Comparison of ENCODE assay signal across 8 cellular contexts in genomic region chr19:31351212-31352193, GRCh38. TPM values are rescaled to one million over a fixed set of nuclear protein-coding genes. Genes with fewer than 3 reads are reported as not detected.
A peak's percentile ranks its signal among the peaks of the same experiment; 100 is the strongest.
DNase-seq lines count a peak whose midpoint lies in the region; ATAC-seq and TF ChIP-seq lines count a peak whose summit lies in the region.

No MANE protein-coding gene starts in this region.

- WGBS in lung, 2 donors = 2 to 3% methylated on average over 85 to 99 of the region's 99 CpGs
- WGBS in upper lobe of left lung, 2 donors = 6 to 7% methylated on average over 52 to 80 of the region's 99 CpGs

- TF ChIP-seq CTCF in LNCaP clone FGC (IDR thresholded peaks at IDR 0.05; ENCODE audit: control insufficient read depth, extremely low read depth, insufficient read depth) (no peak), dorsolateral prefrontal cortex (IDR thresholded peaks at IDR 0.05 in 54 of 56, conservative IDR thresholded peaks at IDR 0.05 in 2 of 56; ENCODE audit: low read depth in 1 of 56, partially characterized antibody in 56 of 56) (no peak), lung (IDR thresholded peaks at IDR 0.05; ENCODE audit: control extremely low read depth, extremely low read depth) (no peak), upper lobe of left lung (IDR thresholded peaks at IDR 0.05) (no peak)

- H4K20me1 ChIP-seq in BLaER1 treated with 17β-estradiol and CSF1 and Interleukin-3, amounts not matched to agents 10 nM and 100 nM = peaks cover 62 to 79% (median 69%) of the 10 kb centered on the region in 11 experiments; a peak in 21 of 22 replicates

- H3K27ac ChIP-seq in BLaER1 treated with 17β-estradiol and CSF1 and Interleukin-3, amounts not matched to agents 10 nM and 100 nM = peak overlapping the region; percentile 23 to 92 (median 79); a peak in 14 of 22 replicates
- peak overlapping the region in 52 of 59 donors; percentile 3 to 90 (median 64) for H3K27ac ChIP-seq in dorsolateral prefrontal cortex
- H3K27ac ChIP-seq in lung (ENCODE audit: low read depth in 1 of 2, low read length in 1 of 2) = peak overlapping the region; percentile 4 to 55
- peak overlapping the region in 3 of 4 donors; percentile 6 to 91 (median 67) for H3K27ac ChIP-seq in upper lobe of left lung

- H3K4me1 ChIP-seq in BLaER1 treated with 17β-estradiol and CSF1 and Interleukin-3, amounts not matched to agents 10 nM and 100 nM = peaks cover 32 to 43% (median 36%) of the 10 kb centered on the region in 10 experiments
- H3K4me1 ChIP-seq in lung (ENCODE audit: control insufficient read depth in 2 of 2, insufficient read depth in 2 of 2, low read length in 2 of 2) (peaks cover 0 to 12% of the 10 kb centered on the region in 2 donors), upper lobe of left lung (peaks cover 12 to 43% (median 32%) of the 10 kb centered on the region in 4 donors)

- H3K9me3 ChIP-seq in BLaER1 treated with 17β-estradiol and CSF1 and Interleukin-3, amounts not matched to agents 10 nM and 100 nM (replicated peaks in 1 of 11) = peaks cover 0 to 4% (median 0%) of the 10 kb centered on the region in 11 experiments; a peak in 3 of 22 replicates
- H3K9me3 ChIP-seq in lung (ENCODE audit: control insufficient read depth in 2 of 2, insufficient read depth in 1 of 2, low read length in 1 of 2) (peaks cover 0 to 4% of the 10 kb centered on the region in 2 donors), upper lobe of left lung (no peaks in the 10 kb centered on the region)

- no peak for TF ChIP-seq EP300 in upper lobe of left lung (IDR thresholded peaks at IDR 0.05)

- no peak for TF ChIP-seq POLR2A in upper lobe of left lung (IDR thresholded peaks at IDR 0.05)

- peak overlapping the region; percentile 75 to 96 (median 86) for H3K9ac ChIP-seq in BLaER1 treated with 17β-estradiol and CSF1 and Interleukin-3, amounts not matched to agents 10 nM and 100 nM

- peak overlapping the region; percentile 83 to 98 (median 92) for H3K4me3 ChIP-seq in BLaER1 treated with 17β-estradiol and CSF1 and Interleukin-3, amounts not matched to agents 10 nM and 100 nM
- peak overlapping the region; percentile 51 for H3K4me3 ChIP-seq in LNCaP clone FGC (ENCODE audit: low read depth, low read length)
- H3K4me3 ChIP-seq in dorsolateral prefrontal cortex = peak overlapping the region; percentile 46 to 99 (median 82)
- peak overlapping the region; percentile 27 for H3K4me3 ChIP-seq in lung
- H3K4me3 ChIP-seq in upper lobe of left lung = peak overlapping the region; percentile 45 to 99 (median 90)

- H3K4me2 ChIP-seq in BLaER1 treated with 17β-estradiol and CSF1 and Interleukin-3, amounts not matched to agents 10 nM and 100 nM = peak overlapping the region; percentile 95 to 100 (median 98)

- ATAC-seq in lung (ENCODE audit: insufficient read depth, low FRiP score) (no peak), upper lobe of left lung (ENCODE audit: low FRiP score in 2 of 2) (peak in 1 of 2 donors; percentile 48), GM18517 (IDR thresholded peaks at IDR 0.05; ENCODE audit: unreplicated experiment) (no peak)

- intact Hi-C loops in dorsolateral prefrontal cortex (cut with DNase I) = no loop called here

- H3K27me3 ChIP-seq in BLaER1 treated with 17β-estradiol and CSF1 and Interleukin-3, amounts not matched to agents 10 nM and 100 nM = peaks cover 55 to 88% (median 80%) of the 10 kb centered on the region in 11 experiments
- H3K27me3 ChIP-seq in dorsolateral prefrontal cortex = peaks cover 0 to 43% (median 17%) of the 10 kb centered on the region in 45 donors
- no peaks in the 10 kb centered on the region for H3K27me3 ChIP-seq in lung (ENCODE audit: control insufficient read depth, insufficient read depth)
- peaks cover 0 to 55% (median 34%) of the 10 kb centered on the region in 4 donors for H3K27me3 ChIP-seq in upper lobe of left lung

- H3K36me3 ChIP-seq in BLaER1 treated with 17β-estradiol and CSF1 and Interleukin-3, amounts not matched to agents 10 nM and 100 nM = no peaks in the 10 kb centered on the region; a peak in 2 of 22 replicates
- H3K36me3 ChIP-seq in lung (ENCODE audit: control insufficient read depth in 2 of 2, insufficient read depth in 2 of 2, low read length in 2 of 2) (no peaks in the 10 kb centered on the region), upper lobe of left lung (no peaks in the 10 kb centered on the region)

- DNase-seq in LNCaP clone FGC (ENCODE audit: low read depth) (no peak), dorsolateral prefrontal cortex (no peak), lung (ENCODE audit: low spot score) (no peak), upper lobe of left lung (peak in 1 of 2 donors; percentile 88), NCI-H524 treated with DMSO at 0.1 percent for 48 hours (lab: John Stamatoyannopoulos, UW) (no peak), DMS53 treated with DMSO at 0.1 percent for 48 hours (lab: John Stamatoyannopoulos, UW; ENCODE audit: unreplicated experiment) (no peak)

RNA-seq across cellular contexts. Expression of gene TSHZ3, which starts 2.3 kb away (rescaled TPM):
- total RNA-seq in dorsolateral prefrontal cortex (10 to 100 TPM in 119 of 120 experiments, 1 to 10 TPM in 1; 8.4 to 35.0 (median 22.7) TPM), lung (10 to 100 TPM in 1 of 2 donors, 1 to 10 TPM in 1; 9.4 to 12.9 TPM), upper lobe of left lung (10 to 100 TPM in 1 of 6 donors, 1 to 10 TPM in 5; 2.9 to 10.1 (median 6.3) TPM)
- polyA plus RNA-seq in lung = 1 to 10 TPM; 1.9 to 4.6 TPM

Comparison
In these comparisons a context has a peak if more than half of its experiments do, and no peak if none do; other contexts are left out.
1. H3K4me3 ChIP-seq: peak in every context shown above with its lines; median percentile 92 in BLaER1 treated with 17β-estradiol and CSF1 and Interleukin-3, amounts not matched to agents 10 nM and 100 nM; 90 in upper lobe of left lung; 82 in dorsolateral prefrontal cortex; 51 in LNCaP clone FGC; 27 in lung.